1 cellular context compared by ENCODE assay signal in genomic region chr10:124710266-124710881, GRCh38.
TF ChIP-seq lines count a peak whose summit lies in the region.

No MANE protein-coding gene starts in this region.

TF ChIP-seq in GM12878, 131 proteins besides CTCF, POLR2A, EP300 and RAD21 (continued from another document):
- TF ChIP-seq ZBTB33 (IDR thresholded peaks at IDR 0.05), result no peak
- no peak for TF ChIP-seq SKIL (IDR thresholded peaks at IDR 0.05; ENCODE audit: low read depth, poor library complexity, severe bottlenecking)
- no peak for TF ChIP-seq ZZZ3 (IDR thresholded peaks at IDR 0.05; ENCODE audit: control insufficient read depth, insufficient read length, low read depth)
- no peak for TF ChIP-seq MTA3 (IDR thresholded peaks at IDR 0.05; ENCODE audit: borderline replicate concordance, low read length)
- TF ChIP-seq TCF7 (IDR thresholded peaks at IDR 0.05; ENCODE audit: borderline replicate concordance), result no peak
- TF ChIP-seq ZBED1 (IDR thresholded peaks at IDR 0.05; ENCODE audit: borderline replicate concordance), result no peak
- TF ChIP-seq KDM1A (IDR thresholded peaks at IDR 0.05; ENCODE audit: borderline replicate concordance), result no peak
- TF ChIP-seq CHD4 (IDR thresholded peaks at IDR 0.05), result no peak
